1 cellular context compared by ENCODE assay signal in the genomic region with DNA sequence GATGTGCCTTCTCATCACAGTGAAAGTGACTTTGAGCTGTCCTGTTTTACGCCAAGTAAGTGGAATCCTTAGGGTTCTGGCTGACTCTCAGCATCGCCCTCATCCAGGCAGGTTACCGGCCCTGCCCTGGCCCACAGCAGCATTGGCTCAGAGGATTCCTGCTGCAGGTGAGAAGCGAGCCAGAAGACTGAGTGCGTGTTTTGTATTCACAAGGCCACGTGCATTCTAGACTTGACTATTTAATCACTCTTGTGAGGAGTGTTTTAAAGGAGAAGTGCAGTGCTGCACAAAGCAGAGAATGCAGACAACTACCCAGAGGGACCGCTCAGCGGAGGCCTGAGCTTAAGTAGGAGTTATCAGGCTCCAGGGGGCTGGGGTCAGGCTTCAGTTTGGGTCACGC.
TF ChIP-seq lines count a peak whose summit lies in the region.

No MANE protein-coding gene starts in this region.

TF ChIP-seq in GM23338, 12 proteins besides CTCF, POLR2A, EP300 and RAD21 (continued from another document):
- no peak for TF ChIP-seq EZH2phosphoT487 (IDR thresholded peaks at IDR 0.05; ENCODE audit: unreplicated experiment)
- TF ChIP-seq, protein P1, sequence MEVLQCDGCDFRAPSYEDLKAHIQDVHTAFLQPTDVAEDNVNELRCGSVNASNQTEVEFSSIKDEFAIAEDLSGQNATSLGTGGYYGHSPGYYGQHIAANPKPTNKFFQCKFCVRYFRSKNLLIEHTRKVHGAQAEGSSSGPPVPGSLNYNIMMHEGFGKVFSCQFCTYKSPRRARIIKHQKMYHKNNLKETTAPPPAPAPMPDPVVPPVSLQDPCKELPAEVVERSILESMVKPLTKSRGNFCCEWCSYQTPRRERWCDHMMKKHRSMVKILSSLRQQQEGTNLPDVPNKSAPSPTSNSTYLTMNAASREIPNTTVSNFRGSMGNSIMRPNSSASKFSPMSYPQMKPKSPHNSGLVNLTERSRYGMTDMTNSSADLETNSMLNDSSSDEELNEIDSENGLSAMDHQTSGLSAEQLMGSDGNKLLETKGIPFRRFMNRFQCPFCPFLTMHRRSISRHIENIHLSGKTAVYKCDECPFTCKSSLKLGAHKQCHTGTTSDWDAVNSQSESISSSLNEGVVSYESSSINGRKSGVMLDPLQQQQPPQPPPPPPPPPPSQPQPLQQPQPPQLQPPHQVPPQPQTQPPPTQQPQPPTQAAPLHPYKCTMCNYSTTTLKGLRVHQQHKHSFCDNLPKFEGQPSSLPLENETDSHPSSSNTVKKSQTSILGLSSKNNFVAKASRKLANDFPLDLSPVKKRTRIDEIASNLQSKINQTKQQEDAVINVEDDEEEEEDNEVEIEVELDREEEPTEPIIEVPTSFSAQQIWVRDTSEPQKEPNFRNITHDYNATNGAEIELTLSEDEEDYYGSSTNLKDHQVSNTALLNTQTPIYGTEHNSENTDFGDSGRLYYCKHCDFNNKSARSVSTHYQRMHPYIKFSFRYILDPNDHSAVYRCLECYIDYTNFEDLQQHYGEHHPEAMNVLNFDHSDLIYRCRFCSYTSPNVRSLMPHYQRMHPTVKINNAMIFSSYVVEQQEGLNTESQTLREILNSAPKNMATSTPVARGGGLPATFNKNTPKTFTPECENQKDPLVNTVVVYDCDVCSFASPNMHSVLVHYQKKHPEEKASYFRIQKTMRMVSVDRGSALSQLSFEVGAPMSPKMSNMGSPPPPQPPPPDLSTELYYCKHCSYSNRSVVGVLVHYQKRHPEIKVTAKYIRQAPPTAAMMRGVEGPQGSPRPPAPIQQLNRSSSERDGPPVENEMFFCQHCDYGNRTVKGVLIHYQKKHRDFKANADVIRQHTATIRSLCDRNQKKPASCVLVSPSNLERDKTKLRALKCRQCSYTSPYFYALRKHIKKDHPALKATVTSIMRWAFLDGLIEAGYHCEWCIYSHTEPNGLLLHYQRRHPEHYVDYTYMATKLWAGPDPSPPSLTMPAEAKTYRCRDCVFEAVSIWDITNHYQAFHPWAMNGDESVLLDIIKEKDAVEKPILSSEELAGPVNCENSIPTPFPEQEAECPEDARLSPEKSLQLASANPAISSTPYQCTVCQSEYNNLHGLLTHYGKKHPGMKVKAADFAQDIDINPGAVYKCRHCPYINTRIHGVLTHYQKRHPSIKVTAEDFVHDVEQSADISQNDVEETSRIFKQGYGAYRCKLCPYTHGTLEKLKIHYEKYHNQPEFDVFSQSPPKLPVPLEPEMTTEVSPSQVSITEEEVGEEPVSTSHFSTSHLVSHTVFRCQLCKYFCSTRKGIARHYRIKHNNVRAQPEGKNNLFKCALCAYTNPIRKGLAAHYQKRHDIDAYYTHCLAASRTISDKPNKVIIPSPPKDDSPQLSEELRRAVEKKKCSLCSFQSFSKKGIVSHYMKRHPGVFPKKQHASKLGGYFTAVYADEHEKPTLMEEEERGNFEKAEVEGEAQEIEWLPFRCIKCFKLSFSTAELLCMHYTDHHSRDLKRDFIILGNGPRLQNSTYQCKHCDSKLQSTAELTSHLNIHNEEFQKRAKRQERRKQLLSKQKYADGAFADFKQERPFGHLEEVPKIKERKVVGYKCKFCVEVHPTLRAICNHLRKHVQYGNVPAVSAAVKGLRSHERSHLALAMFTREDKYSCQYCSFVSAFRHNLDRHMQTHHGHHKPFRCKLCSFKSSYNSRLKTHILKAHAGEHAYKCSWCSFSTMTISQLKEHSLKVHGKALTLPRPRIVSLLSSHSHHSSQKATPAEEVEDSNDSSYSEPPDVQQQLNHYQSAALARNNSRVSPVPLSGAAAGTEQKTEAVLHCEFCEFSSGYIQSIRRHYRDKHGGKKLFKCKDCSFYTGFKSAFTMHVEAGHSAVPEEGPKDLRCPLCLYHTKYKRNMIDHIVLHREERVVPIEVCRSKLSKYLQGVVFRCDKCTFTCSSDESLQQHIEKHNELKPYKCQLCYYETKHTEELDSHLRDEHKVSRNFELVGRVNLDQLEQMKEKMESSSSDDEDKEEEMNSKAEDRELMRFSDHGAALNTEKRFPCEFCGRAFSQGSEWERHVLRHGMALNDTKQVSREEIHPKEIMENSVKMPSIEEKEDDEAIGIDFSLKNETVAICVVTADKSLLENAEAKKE (CRISPR knock-in tag; IDR thresholded peaks at IDR 0.05) = no peak
- TF ChIP-seq ZNF114 (CRISPR knock-in tag; IDR thresholded peaks at IDR 0.05) = no peak
- TF ChIP-seq, protein P2, sequence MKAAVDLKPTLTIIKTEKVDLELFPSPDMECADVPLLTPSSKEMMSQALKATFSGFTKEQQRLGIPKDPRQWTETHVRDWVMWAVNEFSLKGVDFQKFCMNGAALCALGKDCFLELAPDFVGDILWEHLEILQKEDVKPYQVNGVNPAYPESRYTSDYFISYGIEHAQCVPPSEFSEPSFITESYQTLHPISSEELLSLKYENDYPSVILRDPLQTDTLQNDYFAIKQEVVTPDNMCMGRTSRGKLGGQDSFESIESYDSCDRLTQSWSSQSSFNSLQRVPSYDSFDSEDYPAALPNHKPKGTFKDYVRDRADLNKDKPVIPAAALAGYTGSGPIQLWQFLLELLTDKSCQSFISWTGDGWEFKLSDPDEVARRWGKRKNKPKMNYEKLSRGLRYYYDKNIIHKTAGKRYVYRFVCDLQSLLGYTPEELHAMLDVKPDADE (IDR thresholded peaks at IDR 0.05) = no peak
